ENCODE assay signal across 20 cellular contexts in the genomic region with DNA sequence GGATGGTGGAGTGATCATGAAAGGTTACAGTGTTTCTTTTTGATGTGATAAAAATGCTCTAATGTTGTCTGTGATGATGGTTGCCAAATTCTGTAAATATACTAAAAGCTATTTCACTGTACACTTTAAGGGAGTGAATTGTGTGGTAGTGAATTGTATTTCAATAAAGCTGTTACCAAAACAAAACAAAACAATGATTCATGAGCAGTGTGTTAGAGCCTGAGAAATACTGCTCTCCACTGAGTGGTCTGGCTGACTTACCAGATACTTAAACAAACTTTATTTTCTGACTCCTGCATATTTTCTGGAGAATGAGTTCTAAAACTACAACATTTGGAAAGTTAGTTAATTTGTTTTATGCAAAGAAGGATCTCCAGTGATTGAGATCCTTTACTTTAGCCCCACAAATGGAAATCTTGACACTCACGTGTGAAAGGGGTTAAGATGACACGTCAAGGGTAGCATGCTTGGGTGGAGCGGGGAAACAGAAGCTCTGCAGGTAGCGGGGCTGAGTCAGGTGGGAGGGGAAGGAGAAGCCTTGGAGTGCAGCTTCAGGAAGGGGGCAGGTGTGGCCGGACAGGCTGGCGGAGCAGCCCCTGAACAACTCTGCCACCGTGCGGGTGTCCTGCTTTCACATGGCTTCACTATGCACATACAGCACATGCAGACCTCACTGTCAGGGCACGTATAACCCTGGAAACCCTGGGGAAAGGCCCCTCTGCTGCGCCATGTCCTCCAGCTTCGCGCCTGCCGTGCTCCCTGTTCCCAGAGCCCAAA.
"Had no signal": no experiment of that assay in that cellular context is flagged by ENCODE, and none has a peak within 500 bp of the region (broad histone marks: within the 10 kb centered on the region; RNA-seq: fewer than 3 reads in every experiment).

No MANE protein-coding gene starts in this region.

- H3K4me3 Mint-ChIP-seq: activated CD4-positive, alpha-beta memory T cell treated with anti-CD3 and anti-CD28 coated beads for 36 hours; activated naive CD4-positive, alpha-beta T cell treated with anti-CD3 and anti-CD28 coated beads, Interleukin-2, amount 10 ng/mL, durations not matched to agents 7 days and 5 days; dendritic cell treated with granulocyte-macrophage colony-stimulating factor and Interleukin-4, amounts not matched to agents 40 ng/mL and 50 ng/mL, for 4 days; nephron progenitor cell; stimulated activated naive B cell treated with anti-CD40 and anti-IgM and Interleukin-4, amounts not matched to agents 10 μg/mL and 1 μg/mL and 100 μg/mL, for 72 hours; T-helper 1 cell treated with Interleukin-12 subunit alpha and Interleukin-12 subunit beta and Interleukin-4 antibody, amounts not matched to agents 30 μg/mL and 1 μg/mL, for 36 hours had no signal

- H3K27ac ChIP-seq: gastrocnemius medialis, upper lobe of left lung had no signal

- H3K9me3 Mint-ChIP-seq: activated CD4-positive, alpha-beta memory T cell treated with anti-CD3 and anti-CD28 coated beads for 36 hours; nephron progenitor cell; stimulated activated naive B cell treated with anti-CD40 and anti-IgM and Interleukin-4, amounts not matched to agents 10 μg/mL and 1 μg/mL and 100 μg/mL, for 72 hours had no signal

- ATAC-seq: esophagus mucosa; gastrocnemius medialis; stimulated activated naive B cell treated with anti-CD40 and anti-IgM and Interleukin-4, amounts not matched to agents 10 μg/mL and 1 μg/mL and 100 μg/mL, for 72 hours had no signal

- H3K4me1 ChIP-seq: gastrocnemius medialis, upper lobe of left lung had no signal

- H3K4me3 ChIP-seq: gastrocnemius medialis, upper lobe of left lung had no signal

- H3K36me3 ChIP-seq: gastrocnemius medialis, upper lobe of left lung had no signal

- H3K27me3 Mint-ChIP-seq: activated CD4-positive, alpha-beta memory T cell treated with anti-CD3 and anti-CD28 coated beads for 36 hours; activated naive CD4-positive, alpha-beta T cell treated with anti-CD3 and anti-CD28 coated beads, Interleukin-2, amount 10 ng/mL, durations not matched to agents 7 days and 5 days; dendritic cell treated with granulocyte-macrophage colony-stimulating factor and Interleukin-4, amounts not matched to agents 40 ng/mL and 50 ng/mL, for 4 days; stimulated activated naive B cell treated with anti-CD40 and anti-IgM and Interleukin-4, amounts not matched to agents 10 μg/mL and 1 μg/mL and 100 μg/mL, for 72 hours had no signal

- H3K36me3 Mint-ChIP-seq: activated CD4-positive, alpha-beta memory T cell treated with anti-CD3 and anti-CD28 coated beads for 36 hours; activated naive CD4-positive, alpha-beta T cell treated with anti-CD3 and anti-CD28 coated beads, Interleukin-2, amount 10 ng/mL, durations not matched to agents 7 days and 5 days; stimulated activated naive B cell treated with anti-CD40 and anti-IgM and Interleukin-4, amounts not matched to agents 10 μg/mL and 1 μg/mL and 100 μg/mL, for 72 hours had no signal

- DNase-seq: activated CD4-positive, alpha-beta memory T cell treated with anti-CD3 and anti-CD28 coated beads for 36 hours; activated CD4-positive, alpha-beta T cell treated with anti-CD3 and anti-CD28 coated beads for 48 hours; activated effector memory CD4-positive, alpha-beta T cell treated with Interleukin-2 at 50 U/mL for 16 hours; activated naive CD4-positive, alpha-beta T cell treated with anti-CD3 and anti-CD28 coated beads, Interleukin-2, amount 10 ng/mL, durations not matched to agents 7 days and 5 days; activated T-cell treated with anti-CD3 and anti-CD28 coated beads, Interleukin-2, amount 50 U/mL, for 48 hours; amygdala; effector CD4-positive, alpha-beta T cell; gastrocnemius medialis; hippocampal formation; mesenchymal stem cell; nephron progenitor cell; nucleus accumbens; stimulated activated CD4-positive, alpha-beta T cell treated with anti-CD3 and anti-CD28 coated beads, Interleukin-2, amount 100 ng/mL, for 48 hours; stimulated activated CD8-positive, alpha-beta memory T cell treated with anti-CD3 and anti-CD28 coated beads, Interleukin-4, amount 100 ng/mL, for 48 hours; stimulated activated naive B cell treated with anti-CD40 and anti-IgM and Interleukin-4, amounts not matched to agents 10 μg/mL and 1 μg/mL and 100 μg/mL, for 72 hours; T1000 had no signal

- H3K4me1 Mint-ChIP-seq: activated naive CD4-positive, alpha-beta T cell treated with anti-CD3 and anti-CD28 coated beads, Interleukin-2, amount 10 ng/mL, durations not matched to agents 7 days and 5 days; stimulated activated naive B cell treated with anti-CD40 and anti-IgM and Interleukin-4, amounts not matched to agents 10 μg/mL and 1 μg/mL and 100 μg/mL, for 72 hours had no signal

- H3K9me3 ChIP-seq: gastrocnemius medialis, upper lobe of left lung had no signal

- H3K27ac Mint-ChIP-seq: activated CD4-positive, alpha-beta memory T cell treated with anti-CD3 and anti-CD28 coated beads for 36 hours; activated naive CD4-positive, alpha-beta T cell treated with anti-CD3 and anti-CD28 coated beads, Interleukin-2, amount 10 ng/mL, durations not matched to agents 7 days and 5 days; dendritic cell treated with granulocyte-macrophage colony-stimulating factor and Interleukin-4, amounts not matched to agents 40 ng/mL and 50 ng/mL, for 4 days; nephron progenitor cell; stimulated activated naive B cell treated with anti-CD40 and anti-IgM and Interleukin-4, amounts not matched to agents 10 μg/mL and 1 μg/mL and 100 μg/mL, for 72 hours; T-helper 1 cell treated with Interleukin-12 subunit alpha and Interleukin-12 subunit beta and Interleukin-4 antibody, amounts not matched to agents 30 μg/mL and 1 μg/mL, for 36 hours had no signal

- H3K27me3 ChIP-seq: gastrocnemius medialis, upper lobe of left lung had no signal
